23 cellular contexts compared by ENCODE assay signal in genomic region chr2:113857454-113857853, GRCh38. TPM values are rescaled to one million over a fixed set of nuclear protein-coding genes. Genes with fewer than 3 reads are reported as not detected.
A peak's percentile ranks its signal among the peaks of the same experiment; 100 is the strongest.
DNase-seq lines count a peak whose midpoint lies in the region; ATAC-seq, FAIRE-seq and TF ChIP-seq lines count a peak whose summit lies in the region.
"Had no signal": no experiment of that assay in that cellular context is flagged by ENCODE, and none has a peak within 500 bp of the region (broad histone marks: within the 10 kb centered on the region; RNA-seq: fewer than 3 reads in every experiment).

No MANE protein-coding gene starts in this region.

- no peak for ATAC-seq in activated naive CD8-positive, alpha-beta T cell treated with anti-CD3 and anti-CD28 coated beads, Interleukin-2, amount 50 U/mL, for 24 hours
- ATAC-seq in K562, result no peak
- ATAC-seq: activated CD4-positive, CD25-positive, alpha-beta regulatory T cell treated with anti-CD3 and anti-CD28 coated beads, Interleukin-2, amount 50 U/mL, for 24 hours; activated CD8-positive, alpha-beta memory T cell treated with anti-CD3 and anti-CD28 coated beads, Interleukin-2, amount 10 ng/mL, durations not matched to agents 7 days and 5 days; heart left ventricle had no signal

- POLR2A ChIA-PET in K562 (lab: Yijun Ruan, JAX), result no interaction called here

- H4K20me1 ChIP-seq in OCI-LY1 (ENCODE audit: insufficient read depth, low read length), result no peaks in the 10 kb centered on the region
- H4K20me1 ChIP-seq in K562 (replicated peaks; ENCODE audit: control insufficient read depth, insufficient read depth, low read length), result no peaks in the 10 kb centered on the region

- H3K4me1 Mint-ChIP-seq in activated naive CD8-positive, alpha-beta T cell treated with anti-CD3 and anti-CD28 coated beads, Interleukin-2, amount 50 U/mL, for 24 hours, result peaks cover 17% of the 10 kb centered on the region
- no peaks in the 10 kb centered on the region for H3K4me1 Mint-ChIP-seq in activated naive CD8-positive, alpha-beta T cell treated with anti-CD3 and anti-CD28 coated beads for 36 hours
- H3K4me1 Mint-ChIP-seq: immature natural killer cell had no signal

- TF ChIP-seq CTCF in OCI-LY1 (IDR thresholded peaks at IDR 0.05; ENCODE audit: low read length) (no peak), K562 (IDR thresholded peaks at IDR 0.05 in 2 of 3, conservative IDR thresholded peaks at IDR 0.05 in 1 of 3; ENCODE audit: insufficient read depth in 2 of 3, low read depth in 1 of 3, low read length in 3 of 3) (no peak)

- no peaks in the 10 kb centered on the region for H3K9me3 Mint-ChIP-seq in activated naive CD8-positive, alpha-beta T cell treated with anti-CD3 and anti-CD28 coated beads, Interleukin-2, amount 50 U/mL, for 24 hours
- H3K9me3 Mint-ChIP-seq in activated naive CD8-positive, alpha-beta T cell treated with anti-CD3 and anti-CD28 coated beads for 36 hours, result no peaks in the 10 kb centered on the region
- H3K9me3 Mint-ChIP-seq: immature natural killer cell; nephron progenitor cell; T-helper 1 cell treated with Interleukin-12 subunit alpha and Interleukin-12 subunit beta and Interleukin-4 antibody, amounts not matched to agents 30 μg/mL and 1 μg/mL, for 36 hours; type B pancreatic cell had no signal

- H3K36me3 ChIP-seq in OCI-LY1 (ENCODE audit: insufficient read depth, low read length) (no peaks in the 10 kb centered on the region), K562 (ENCODE audit: control insufficient read depth, insufficient read depth, low read length) (no peaks in the 10 kb centered on the region)
- H3K36me3 ChIP-seq: heart left ventricle had no signal

- peaks cover 14% of the 10 kb centered on the region for H3F3A ChIP-seq in OCI-LY1 (ENCODE audit: insufficient read depth, low read length)

- H3K27me3 Mint-ChIP-seq in activated naive CD8-positive, alpha-beta T cell treated with anti-CD3 and anti-CD28 coated beads, Interleukin-2, amount 50 U/mL, for 24 hours, result no peaks in the 10 kb centered on the region
- H3K27me3 Mint-ChIP-seq in activated naive CD8-positive, alpha-beta T cell treated with anti-CD3 and anti-CD28 coated beads for 36 hours, result no peaks in the 10 kb centered on the region
- H3K27me3 Mint-ChIP-seq: activated CD8-positive, alpha-beta memory T cell treated with anti-CD3 and anti-CD28 coated beads, Interleukin-2, amount 10 ng/mL, durations not matched to agents 7 days and 5 days; type B pancreatic cell had no signal

- no peak for DNase-seq in activated naive CD8-positive, alpha-beta T cell treated with anti-CD3 and anti-CD28 coated beads, Interleukin-2, amount 50 U/mL, for 24 hours
- no peak for DNase-seq in activated naive CD8-positive, alpha-beta T cell treated with anti-CD3 and anti-CD28 coated beads for 36 hours
- DNase-seq in K562 (ENCODE audit: extremely low read depth in 1 of 4, low spot score in 3 of 4) (no peak), cortex of kidney (lab: John Stamatoyannopoulos, UW) (no peak), posterior vena cava (ENCODE audit: low spot score) (no peak), posterior cingulate gyrus (no peak), NCI-H1436 treated with DMSO at 0.1 percent for 48 hours (lab: John Stamatoyannopoulos, UW) (no peak)
- DNase-seq: activated CD8-positive, alpha-beta memory T cell treated with anti-CD3 and anti-CD28 coated beads, Interleukin-2, amount 10 ng/mL, durations not matched to agents 7 days and 5 days; caudate nucleus; DMS79; effector CD8-positive, alpha-beta T cell; heart left ventricle; immature natural killer cell; NCI-H2107; nephron progenitor cell; RPMI8226; stimulated activated naive CD4-positive, alpha-beta T cell had no signal

- H3K9me2 ChIP-seq in OCI-LY1 (ENCODE audit: low read depth, low read length), result no peaks in the 10 kb centered on the region

- H3K9ac ChIP-seq in OCI-LY1 (ENCODE audit: low read length) (no peak overlapping the region), K562 (ENCODE audit: insufficient read depth in 1 of 2, low read depth in 2 of 2, low read length in 2 of 2) (no peak overlapping the region)

- FAIRE-seq in K562 (lab: Jason Lieb, UNC), result no peak

- TF ChIP-seq RAD21 in K562 (CRISPR knock-in tag; conservative IDR thresholded peaks at IDR 0.05 in 1 of 2, IDR thresholded peaks at IDR 0.05 in 1 of 2), result no peak

- intact Hi-C loops in K562 (cut with micrococcal nuclease), result no loop called here
- intact Hi-C loops in posterior vena cava (cut with DNase I), result no loop called here
- intact Hi-C loops in posterior cingulate gyrus (cut with DNase I), result no loop called here

- peaks cover 6% of the 10 kb centered on the region for H3K36me3 Mint-ChIP-seq in activated naive CD8-positive, alpha-beta T cell treated with anti-CD3 and anti-CD28 coated beads, Interleukin-2, amount 50 U/mL, for 24 hours (ENCODE audit: low read depth)
- H3K36me3 Mint-ChIP-seq in activated naive CD8-positive, alpha-beta T cell treated with anti-CD3 and anti-CD28 coated beads for 36 hours, result peaks cover 2% of the 10 kb centered on the region
- H3K36me3 Mint-ChIP-seq: type B pancreatic cell had no signal

- 63% methylated on average over 2 of the region's 2 CpGs for WGBS in K562 (ENCODE audit: insufficient coverage, low coverage, missing lambda C conversion rate)

- H3K9me3 ChIP-seq in OCI-LY1 (ENCODE audit: low read length) (no peaks in the 10 kb centered on the region), K562 (replicated peaks; ENCODE audit: control insufficient read depth, insufficient read depth, low read depth, low read length) (no peaks in the 10 kb centered on the region)
- H3K9me3 ChIP-seq: heart left ventricle had no signal

- H3K9me1 ChIP-seq in K562 (ENCODE audit: control insufficient read depth, insufficient read depth, low read length), result no peaks in the 10 kb centered on the region

- CTCF ChIA-PET in K562 (lab: Yijun Ruan, JAX; ENCODE audit: low intra/inter-chr PET ratio), result no interaction called here

- H3K4me1 ChIP-seq in OCI-LY1 (ENCODE audit: insufficient read depth, low read length, severe bottlenecking) (peaks cover 84% of the 10 kb centered on the region), K562 (replicated peaks in 1 of 2; ENCODE audit: control insufficient read depth in 2 of 2, insufficient read depth in 2 of 2, low read length in 2 of 2) (peaks cover 0 to 13% of the 10 kb centered on the region in 2 experiments; a peak in 4 of 5 replicates)

- no peak overlapping the region for H3K4me3 ChIP-seq in OCI-LY1 (ENCODE audit: low read depth, low read length, poor library complexity, severe bottlenecking)
- H3K4me3 ChIP-seq in K562, result no peak overlapping the region
- H3K4me3 ChIP-seq: heart left ventricle, lung had no signal

- in situ Hi-C loops in K562 (cut with MboI), result no loop called here

- BruUV-seq in K562 (replicated peaks; lab: Mats Ljungman, UMichigan), result no TSS peak

- H2AFZ ChIP-seq in OCI-LY1 (ENCODE audit: low read length), result no peak overlapping the region
- peak overlapping the region; percentile 79; the same call in 1 of the 2 replicates for H2AFZ ChIP-seq in K562 (ENCODE audit: low read depth, low read length)

- H3K27me3 ChIP-seq in OCI-LY1 (ENCODE audit: insufficient read depth, low read length) (no peaks in the 10 kb centered on the region), K562 (ENCODE audit: control insufficient read depth in 2 of 2, insufficient read depth in 2 of 2, low read length in 2 of 2) (no peaks in the 10 kb centered on the region)
- H3K27me3 ChIP-seq: heart left ventricle had no signal

- H3K27ac Mint-ChIP-seq in activated naive CD8-positive, alpha-beta T cell treated with anti-CD3 and anti-CD28 coated beads, Interleukin-2, amount 50 U/mL, for 24 hours, result peak overlapping the region; percentile 11
- H3K27ac Mint-ChIP-seq in activated naive CD8-positive, alpha-beta T cell treated with anti-CD3 and anti-CD28 coated beads for 36 hours, result no peak overlapping the region
- H3K27ac Mint-ChIP-seq: activated CD8-positive, alpha-beta memory T cell treated with anti-CD3 and anti-CD28 coated beads, Interleukin-2, amount 10 ng/mL, durations not matched to agents 7 days and 5 days; immature natural killer cell; nephron progenitor cell; T-helper 1 cell treated with Interleukin-12 subunit alpha and Interleukin-12 subunit beta and Interleukin-4 antibody, amounts not matched to agents 30 μg/mL and 1 μg/mL, for 36 hours; type B pancreatic cell had no signal

- no peak for TF ChIP-seq POLR2A in K562 (conservative IDR thresholded peaks at IDR 0.05)

- H3K4me2 ChIP-seq in OCI-LY1 (ENCODE audit: low read length), result no peak overlapping the region
- H3K4me2 ChIP-seq in K562 (ENCODE audit: insufficient read depth, low read length), result no peak overlapping the region

- H3K4me3 Mint-ChIP-seq in activated naive CD8-positive, alpha-beta T cell treated with anti-CD3 and anti-CD28 coated beads, Interleukin-2, amount 50 U/mL, for 24 hours, result no peak overlapping the region
- H3K4me3 Mint-ChIP-seq in activated naive CD8-positive, alpha-beta T cell treated with anti-CD3 and anti-CD28 coated beads for 36 hours, result no peak overlapping the region
- H3K4me3 Mint-ChIP-seq: activated CD8-positive, alpha-beta memory T cell treated with anti-CD3 and anti-CD28 coated beads, Interleukin-2, amount 10 ng/mL, durations not matched to agents 7 days and 5 days; immature natural killer cell; nephron progenitor cell; T-helper 1 cell treated with Interleukin-12 subunit alpha and Interleukin-12 subunit beta and Interleukin-4 antibody, amounts not matched to agents 30 μg/mL and 1 μg/mL, for 36 hours; type B pancreatic cell had no signal

- H3K79me2 ChIP-seq in OCI-LY1 (ENCODE audit: insufficient read depth, low read length), result no peaks in the 10 kb centered on the region
- H3K79me2 ChIP-seq in K562 (ENCODE audit: control insufficient read depth, insufficient read depth, low read length), result no peaks in the 10 kb centered on the region

- H3K27ac ChIP-seq in OCI-LY1 (ENCODE audit: low read depth, low read length, poor library complexity, severe bottlenecking) (peak overlapping the region; percentile 92), K562 (ENCODE audit: extremely low read depth, low read depth, low read length) (0 out of 3 replicates have a peak overlapping the region, but pooled peaks have one; percentile 8)
- H3K27ac ChIP-seq: C4-2B had no signal

- TF ChIP-seq EP300 in K562 (IDR thresholded peaks at IDR 0.05; ENCODE audit: low read length), result no peak

RNA-seq across cellular contexts. Expression of gene ACTR3, which starts 32.4 kb away (rescaled TPM):
- 100 to 1,000 TPM; 480 to 482 TPM for total RNA-seq in activated naive CD8-positive, alpha-beta T cell treated with anti-CD3 and anti-CD28 coated beads for 36 hours
- total RNA-seq in K562 (2011; cell fraction: chromatin; rRNA removed; ENCODE audit: low replicate concordance), result 59.8 and 145 TPM in 2 replicates
- total RNA-seq in K562 (2011; cell fraction: nucleolus; rRNA removed), result 44.6 and 49.2 TPM in 2 replicates
- 65.8 and 108 TPM in 2 replicates for total RNA-seq in K562 (2011; cell fraction: nucleoplasm; rRNA removed)
- total RNA-seq in K562 (2014; rRNA removed) (142 and 192 TPM in 2 replicates), K562 (2014; rRNA removed; fragmentation: Illumina TruSeq; extraction: Trizol) (273 and 317 TPM in 2 replicates), K562 (2015; rRNA removed; fragmentation: Illumina TruSeq; extraction: Trizol) (263 and 277 TPM in 2 replicates), K562 (2021) (307 and 310 TPM in 2 replicates), posterior vena cava (100 to 1,000 TPM; 322 to 408 TPM)
- polyA plus RNA-seq in K562 (2011; rRNA removed) (246 and 354 TPM in 2 replicates), K562 (2014; fragmentation: Illumina TruSeq; extraction: Trizol) (236 and 249 TPM in 2 replicates), K562 (2014; fragmentation: Nextera tagmentation; extraction: Ambion mirVana) (10 to 100 TPM; 49.0 to 65.1 TPM), K562 (2014; rRNA removed) (205 and 213 TPM in 2 replicates)
- 68.8 and 143 TPM in 2 replicates for polyA plus RNA-seq in K562 (2011; cell fraction: cytosol; rRNA removed)
- polyA plus RNA-seq in K562 (2011; cell fraction: nucleus; rRNA removed), result 48.3 and 83.7 TPM in 2 replicates
- polyA plus RNA-seq in K562 (2012), result 219 and 220 TPM in 2 replicates
- 455 and 468 TPM in 2 replicates for polyA minus RNA-seq in K562 (2011; rRNA and poly(A)+ RNA removed)
- 213 and 229 TPM in 2 replicates for polyA minus RNA-seq in K562 (2011; cell fraction: cytosol; rRNA and poly(A)+ RNA removed)
- polyA minus RNA-seq in K562 (2011; cell fraction: nucleus; rRNA and poly(A)+ RNA removed), result 50.5 and 86.9 TPM in 2 replicates
